Comparison of ENCODE assay signal across 8 cellular contexts in genomic region chr1:226082959-226083302, GRCh38. TPM values are rescaled to one million over a fixed set of nuclear protein-coding genes. Genes with fewer than 3 reads are reported as not detected.
A peak's percentile ranks its signal among the peaks of the same experiment; 100 is the strongest.
DNase-seq lines count a peak whose midpoint lies in the region; ATAC-seq, FAIRE-seq and TF ChIP-seq lines count a peak whose summit lies in the region.

No MANE protein-coding gene starts in this region.

- CTCF ChIA-PET in AG04449 (lab: Yijun Ruan, JAX): interaction anchor here (0.8 to 12.5 kb wide), 8 partner anchors 11 to 114 kb away, joined by 4 to 151 read pairs (median 6); no protein-coding TSS in a partner anchor

- ATAC-seq in GM18511 (IDR thresholded peaks at IDR 0.05; ENCODE audit: unreplicated experiment) (peak; percentile 33), HG03045 (IDR thresholded peaks at IDR 0.05; ENCODE audit: unreplicated experiment) (peak; percentile 21)
- peak; percentile 16 for ATAC-seq in effector memory CD8-positive, alpha-beta T cell (replicated peaks)

- peak overlapping the region; percentile 36 to 76 for H3K27ac Mint-ChIP-seq in effector memory CD8-positive, alpha-beta T cell

- no peaks in the 10 kb centered on the region for H3K9me3 Mint-ChIP-seq in effector memory CD8-positive, alpha-beta T cell

- peaks cover 10 to 12% of the 10 kb centered on the region in 2 donors for H3K4me1 Mint-ChIP-seq in effector memory CD8-positive, alpha-beta T cell (ENCODE audit: low read depth in 2 of 2)

- H3K4me3 Mint-ChIP-seq in effector memory CD8-positive, alpha-beta T cell: peak overlapping the region; percentile 84 to 87

- no peaks in the 10 kb centered on the region for H3K9me3 ChIP-seq in mesodermal cell (ENCODE audit: control insufficient read depth, low read length)

- H3K36me3 Mint-ChIP-seq in effector memory CD8-positive, alpha-beta T cell (ENCODE audit: insufficient read depth): peaks cover 8% of the 10 kb centered on the region

- POLR2A ChIA-PET in AG04449 (lab: Yijun Ruan, JAX): interaction anchor here (0.5 to 2.6 kb wide), 6 partner anchors 8 to 39 kb away, joined by 3 to 11 read pairs (median 5); partner anchors contain the start of gene H3-3A

- no peaks in the 10 kb centered on the region for H3K4me1 ChIP-seq in mesodermal cell (ENCODE audit: control insufficient read depth, insufficient read depth, low read length, poor library complexity, severe bottlenecking)

- H3K27me3 Mint-ChIP-seq in effector memory CD8-positive, alpha-beta T cell: no peaks in the 10 kb centered on the region

- WGBS in mesodermal cell (ENCODE audit: insufficient coverage in 2 of 2), 2 experiments: 1 to 3% methylated on average over 18 to 23 of the region's 23 CpGs

- H3K4me3 ChIP-seq in AG04449 (ENCODE audit: low read depth, low read length) (peak overlapping the region; percentile 74), mesodermal cell (ENCODE audit: extremely low read depth, insufficient read depth, low read length, poor library complexity, severe bottlenecking) (peak overlapping the region; percentile 62)

- no peak for TF ChIP-seq CTCF in AG04449 (IDR thresholded peaks at IDR 0.05; ENCODE audit: insufficient read depth, low read length, missing control alignments)

- no peak overlapping the region for H3K27ac ChIP-seq in mesodermal cell (ENCODE audit: low read depth, low read length, severe bottlenecking)

- no peaks in the 10 kb centered on the region for H3K36me3 ChIP-seq in mesodermal cell (ENCODE audit: control insufficient read depth, insufficient read depth, low read length)

- no peak for FAIRE-seq in urothelium cell line (lab: Jason Lieb, UNC)

- DNase-seq in AG04449 (ENCODE audit: low read depth, low spot score) (no peak), SHP77 treated with DMSO at 0.1 percent for 48 hours (lab: John Stamatoyannopoulos, UW) (peak; percentile 34), urothelium cell line (ENCODE audit: low spot score) (peak; percentile 58), NCI-H510A (lab: John Stamatoyannopoulos, UW) (no peak)
- DNase-seq in effector memory CD8-positive, alpha-beta T cell: peak in 1 of 3 experiments; percentile 21

RNA-seq across cellular contexts. Expression of gene H3-3A, which starts 20.4 kb away (rescaled TPM):
- polyA plus RNA-seq in mesodermal cell (2013, experiment 1 of 2): 906 TPM
- 1,001 TPM for polyA plus RNA-seq in mesodermal cell (2013, experiment 2 of 2)

Comparison
In these comparisons a context has a peak if more than half of its experiments do, and no peak if none do; other contexts are left out.
1. DNase-seq: peak in SHP77 treated with DMSO at 0.1 percent for 48 hours (single experiment) and urothelium cell line (single experiment); none in AG04449 (single experiment) and NCI-H510A (single experiment).
2. Peak in every context shown above with its lines, with median percentiles within 50 percentile points of each other: ATAC-seq.